ENCODE assay signal across 8 cellular contexts in genomic region chr7:28020302-28020940, GRCh38.
DNase-seq lines count a peak whose midpoint lies in the region; ATAC-seq and TF ChIP-seq lines count a peak whose summit lies in the region.

No MANE protein-coding gene starts in this region.

- no peaks in the 10 kb centered on the region for H3K4me1 ChIP-seq in CD8-positive, alpha-beta T cell (ENCODE audit: insufficient read depth, low read length)

- no peaks in the 10 kb centered on the region for H3K9me3 ChIP-seq in CD8-positive, alpha-beta T cell (ENCODE audit: low read length)

- peak; percentile 69 for TF ChIP-seq CTCF in CD8-positive, alpha-beta T cell (IDR thresholded peaks at IDR 0.05)

- intact Hi-C loops in CD8-positive, alpha-beta T cell (cut with DNase I, micrococcal nuclease) = loop anchor here (1.0 to 10.0 kb wide), 3 partner anchors 236 to 1346 kb away; no protein-coding TSS in a partner anchor

- H3K27ac ChIP-seq in CD8-positive, alpha-beta T cell (ENCODE audit: low read depth, low read length) = no peak overlapping the region

- peaks cover 4% of the 10 kb centered on the region for H3K4me1 Mint-ChIP-seq in CD8-positive, alpha-beta T cell (ENCODE audit: low read depth)

- POLR2A ChIA-PET in CD8-positive, alpha-beta T cell (lab: Charles Lee) = interaction anchor here (0.8 to 1.0 kb wide), 2 partner anchors 280 to 358 kb away, joined by 3 read pairs; partner anchors contain the start of gene HIBADH

- peak in 4 of 7 experiments; percentile 10 to 53 (median 34) for DNase-seq in CD8-positive, alpha-beta T cell
- DNase-seq in GM19238 (ENCODE audit: insufficient read length, low spot score) (peak; percentile 48), HPDE6-E6E7 (ENCODE audit: extremely low spot score) (peak; percentile 84), NCI-H82 (lab: John Stamatoyannopoulos, UW) (peak; percentile 89), foreskin melanocyte (peak; percentile 76), non-pigmented ciliary epithelial cell (ENCODE audit: low read depth) (peak; percentile 48)
- peak; percentile 34 for DNase-seq in activated T-cell treated with anti-CD3 and anti-CD28 coated beads, Interleukin-2, amount 50 U/mL, for 1 hour
- DNase-seq in activated CD4-positive, CD25-positive, alpha-beta regulatory T cell (lab: John Stamatoyannopoulos, UW) = no peak

- no peaks in the 10 kb centered on the region for H3K36me3 Mint-ChIP-seq in CD8-positive, alpha-beta T cell

- H3K36me3 ChIP-seq in CD8-positive, alpha-beta T cell (ENCODE audit: insufficient read depth, low read length) = no peaks in the 10 kb centered on the region

- H3K9me3 Mint-ChIP-seq in CD8-positive, alpha-beta T cell = no peaks in the 10 kb centered on the region

- CTCF ChIA-PET in CD8-positive, alpha-beta T cell (lab: Charles Lee) = interaction anchor here (0.6 to 3.6 kb wide), 38 partner anchors 8 to 1328 kb away, joined by 3 to 33 read pairs (median 3); partner anchors contain the start of gene HIBADH

- H3K27ac Mint-ChIP-seq in CD8-positive, alpha-beta T cell = no peak overlapping the region

- H3K4me3 ChIP-seq in CD8-positive, alpha-beta T cell (ENCODE audit: low read depth, low read length) = no peak overlapping the region

- peak; percentile 73 for ATAC-seq in CD8-positive, alpha-beta T cell

- no peaks in the 10 kb centered on the region for H3K27me3 ChIP-seq in CD8-positive, alpha-beta T cell (ENCODE audit: insufficient read depth, low read length)

- H3K27me3 Mint-ChIP-seq in CD8-positive, alpha-beta T cell (ENCODE audit: low read depth) = no peaks in the 10 kb centered on the region

- no peak overlapping the region for H3K4me3 Mint-ChIP-seq in CD8-positive, alpha-beta T cell

Comparison
In these comparisons a context has a peak if more than half of its experiments do, and no peak if none do; other contexts are left out.
1. DNase-seq: peak in CD8-positive, alpha-beta T cell (4 of 7), GM19238 (single experiment), HPDE6-E6E7 (single experiment), NCI-H82 (single experiment), activated T-cell treated with anti-CD3 and anti-CD28 coated beads, Interleukin-2, amount 50 U/mL, for 1 hour (single experiment), foreskin melanocyte (single experiment) and non-pigmented ciliary epithelial cell (single experiment); none in activated CD4-positive, CD25-positive, alpha-beta regulatory T cell (0 of 4).